Comparison of ENCODE assay signal across 26 cellular contexts in the genomic region with DNA sequence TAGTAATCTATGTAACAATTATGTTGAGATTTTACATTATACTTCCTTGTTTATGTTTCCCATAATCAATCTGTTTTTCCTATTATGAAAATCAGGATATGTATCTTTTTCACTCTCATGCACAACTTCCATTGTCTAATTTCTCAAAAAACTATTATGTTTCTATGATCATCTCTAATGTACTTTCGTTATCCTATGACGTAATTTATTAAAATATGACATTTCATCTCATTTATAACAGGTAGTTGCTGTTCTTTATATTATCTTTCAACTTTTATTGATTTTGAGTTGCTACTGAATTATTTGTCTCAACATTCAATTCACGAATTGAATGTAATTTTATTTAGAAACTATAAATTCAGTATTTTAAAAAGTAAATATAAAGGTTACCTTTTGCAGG.
DNase-seq lines count a peak whose midpoint lies in the region; ATAC-seq, FAIRE-seq and TF ChIP-seq lines count a peak whose summit lies in the region.
"Had no signal": no experiment of that assay in that cellular context is flagged by ENCODE, and none has a peak within 500 bp of the region (broad histone marks: within the 10 kb centered on the region; RNA-seq: fewer than 3 reads in every experiment).

No MANE protein-coding gene starts in this region.

- no peak for ATAC-seq in HG02759 (IDR thresholded peaks at IDR 0.05; ENCODE audit: unreplicated experiment)

- H2AFZ ChIP-seq in astrocyte (ENCODE audit: low read depth, low read length): no peak overlapping the region

- H3K36me3 Mint-ChIP-seq in astrocyte (ENCODE audit: low read depth, unreplicated experiment): no peaks in the 10 kb centered on the region
- H3K36me3 Mint-ChIP-seq in HFFc6 (ENCODE audit: low read depth): no peaks in the 10 kb centered on the region
- H3K36me3 Mint-ChIP-seq: CD14-positive monocyte; CD4-positive, alpha-beta memory T cell; CD4-positive, CD25-positive, alpha-beta regulatory T cell; CD8-positive, alpha-beta memory T cell had no signal

- no peak overlapping the region for H3K27ac ChIP-seq in HEK293 (ENCODE audit: extremely low read depth, low read depth, low read length)
- no peak overlapping the region for H3K27ac ChIP-seq in astrocyte (ENCODE audit: low read depth, low read length)
- H3K27ac ChIP-seq in small intestine (ENCODE audit: low read depth in 1 of 2, low read length in 1 of 2): no peak overlapping the region
- H3K27ac ChIP-seq: BLaER1 had no signal

- no peak overlapping the region for H3K9ac ChIP-seq in astrocyte (ENCODE audit: low read length)
- H3K9ac ChIP-seq: BLaER1 had no signal

- POLR2A ChIA-PET in HEK293 (lab: Yijun Ruan, JAX): no interaction called here

- TF ChIP-seq CTCF in HEK293 (tag by site-specific recombination; IDR thresholded peaks at IDR 0.05) (no peak), astrocyte (IDR thresholded peaks at IDR 0.05; ENCODE audit: insufficient read depth, low read depth, low read length) (no peak), HFFc6 (IDR thresholded peaks at IDR 0.05) (no peak)

- FAIRE-seq in astrocyte (lab: Jason Lieb, UNC) (peak; percentile 67), colon (lab: Jason Lieb, UNC) (peak; percentile 45), small intestine (lab: Jason Lieb, UNC) (peak; percentile 49)
- FAIRE-seq: GM12891, GM19239 had no signal

- H3K27me3 Mint-ChIP-seq in astrocyte (ENCODE audit: low read depth, unreplicated experiment) (no peaks in the 10 kb centered on the region), HFFc6 (ENCODE audit: insufficient read depth) (no peaks in the 10 kb centered on the region)
- H3K27me3 Mint-ChIP-seq: CD4-positive, alpha-beta memory T cell; CD4-positive, CD25-positive, alpha-beta regulatory T cell; CD8-positive, alpha-beta memory T cell had no signal

- H4K20me1 ChIP-seq in astrocyte (ENCODE audit: insufficient read depth, low read length): no peaks in the 10 kb centered on the region
- H4K20me1 ChIP-seq: BLaER1 had no signal

- no peak overlapping the region for H3K4me3 ChIP-seq in HEK293 (ENCODE audit: low read depth, low read length)
- H3K4me3 ChIP-seq in astrocyte (ENCODE audit: insufficient read depth, low read depth, low read length): no peak overlapping the region
- H3K4me3 ChIP-seq in small intestine (ENCODE audit: low read depth in 1 of 2, low read length in 2 of 2): no peak overlapping the region
- H3K4me3 ChIP-seq: BLaER1 had no signal

- no peaks in the 10 kb centered on the region for H3K9me3 ChIP-seq in HEK293 (ENCODE audit: control insufficient read depth, insufficient read depth, low read depth, low read length)
- no peaks in the 10 kb centered on the region for H3K9me3 ChIP-seq in astrocyte (ENCODE audit: insufficient read depth, low read depth, low read length)
- no peaks in the 10 kb centered on the region for H3K9me3 ChIP-seq in small intestine (ENCODE audit: control insufficient read depth, low read depth)
- H3K9me3 ChIP-seq: BE2C, BLaER1 had no signal

- 73 to 89% (median 77%) methylated on average over 3 of the region's 3 CpGs for WGBS in small intestine, 3 donors

- CTCF ChIA-PET in HEK293 (lab: Yijun Ruan, JAX): no interaction called here

- no peaks in the 10 kb centered on the region for H3K27me3 ChIP-seq in astrocyte (ENCODE audit: insufficient read depth, low read length)
- no peaks in the 10 kb centered on the region for H3K27me3 ChIP-seq in small intestine (ENCODE audit: control insufficient read depth in 2 of 2, insufficient read depth in 2 of 2, low read length in 2 of 2)
- H3K27me3 ChIP-seq: BE2C had no signal

- no peak overlapping the region for H3K4me2 ChIP-seq in astrocyte (ENCODE audit: low read length)
- H3K4me2 ChIP-seq: BLaER1 had no signal

- H3K27ac Mint-ChIP-seq in astrocyte (ENCODE audit: unreplicated experiment): no peak overlapping the region
- no peak overlapping the region for H3K27ac Mint-ChIP-seq in HFFc6
- H3K27ac Mint-ChIP-seq: CD14-positive monocyte; CD4-positive, alpha-beta memory T cell; CD4-positive, CD25-positive, alpha-beta regulatory T cell; CD8-positive, alpha-beta memory T cell had no signal

- no peaks in the 10 kb centered on the region for H3K79me2 ChIP-seq in astrocyte (ENCODE audit: insufficient read depth, low read length)

- H3K9me3 Mint-ChIP-seq in astrocyte (ENCODE audit: unreplicated experiment) (no peaks in the 10 kb centered on the region), HFFc6 (peaks cover under 1% of the 10 kb centered on the region; the same call in 1 of the 2 replicates)

- H3K4me3 Mint-ChIP-seq in astrocyte (ENCODE audit: unreplicated experiment): no peak overlapping the region
- H3K4me3 Mint-ChIP-seq in HFFc6: no peak overlapping the region
- H3K4me3 Mint-ChIP-seq: CD14-positive monocyte; CD4-positive, alpha-beta memory T cell; CD4-positive, CD25-positive, alpha-beta regulatory T cell; CD8-positive, alpha-beta memory T cell had no signal

- H3K4me1 ChIP-seq in HEK293 (ENCODE audit: control insufficient read depth, insufficient read depth, low read length): no peaks in the 10 kb centered on the region
- H3K4me1 ChIP-seq in astrocyte (ENCODE audit: insufficient read depth, low read length): no peaks in the 10 kb centered on the region
- no peaks in the 10 kb centered on the region for H3K4me1 ChIP-seq in small intestine (ENCODE audit: control insufficient read depth in 2 of 2, insufficient read depth in 1 of 2, low read depth in 1 of 2, low read length in 1 of 2)
- H3K4me1 ChIP-seq: BE2C, BLaER1 had no signal

- H3K36me3 ChIP-seq in HEK293 (ENCODE audit: control insufficient read depth in 2 of 2, insufficient read depth in 1 of 2, low read length in 2 of 2): no peaks in the 10 kb centered on the region
- H3K36me3 ChIP-seq in astrocyte (ENCODE audit: insufficient read depth, low read length): no peaks in the 10 kb centered on the region
- H3K36me3 ChIP-seq in small intestine (ENCODE audit: control insufficient read depth in 2 of 2, insufficient read depth in 2 of 2, low read length in 2 of 2): no peaks in the 10 kb centered on the region
- H3K36me3 ChIP-seq: BE2C, BLaER1 had no signal

- no peaks in the 10 kb centered on the region for H3K4me1 Mint-ChIP-seq in astrocyte (ENCODE audit: low read depth, unreplicated experiment)
- no peaks in the 10 kb centered on the region for H3K4me1 Mint-ChIP-seq in HFFc6 (ENCODE audit: low read depth)
- H3K4me1 Mint-ChIP-seq: CD14-positive monocyte; CD4-positive, alpha-beta memory T cell; CD4-positive, CD25-positive, alpha-beta regulatory T cell; CD8-positive, alpha-beta memory T cell had no signal

- DNase-seq in astrocyte (ENCODE audit: low read depth) (no peak), small intestine (no peak), HFFc6 (no peak), H4 (ENCODE audit: low spot score) (no peak)
- DNase-seq: 8988T; ACHN; BE2C; C1 segment of cervical spinal cord; CD4-positive, alpha-beta memory T cell; CD4-positive, CD25-positive, alpha-beta regulatory T cell; CD8-positive, alpha-beta memory T cell; COR-L47; DMS 273 treated with DMSO at 0.1 percent for 48 hours; DMS153; DMS53; DMS79; DND-41; EL; GDM1 had no signal

TF ChIP-seq in HEK293, 187 proteins besides CTCF, POLR2A, EP300 and RAD21:
- no peak for TF ChIP-seq ZNF138 (tag by site-specific recombination; IDR thresholded peaks at IDR 0.05; ENCODE audit: borderline replicate concordance)
- no peak for TF ChIP-seq ZNF596 (tag by site-specific recombination; IDR thresholded peaks at IDR 0.05)
- no peak for TF ChIP-seq ZNF174 (tag by site-specific recombination; IDR thresholded peaks at IDR 0.05)
- TF ChIP-seq ZNF768 (tag by site-specific recombination; IDR thresholded peaks at IDR 0.05): no peak
- no peak for TF ChIP-seq KLF16 (tag by site-specific recombination; IDR thresholded peaks at IDR 0.05)
- no peak for TF ChIP-seq ZNF521 (tag by site-specific recombination; IDR thresholded peaks at IDR 0.05)
- peak; percentile 72; the same call in 1 of the 2 replicates for TF ChIP-seq ATF2 (tag by site-specific recombination; IDR thresholded peaks at IDR 0.05; ENCODE audit: low read depth)
- TF ChIP-seq RBAK (tag by site-specific recombination; IDR thresholded peaks at IDR 0.05): no peak
